In genomic region chr10:66202101-66202500, GRCh38 we compare ENCODE assay signal across 28 cellular contexts.
"Had no signal": no experiment of that assay in that cellular context is flagged by ENCODE, and none has a peak within 500 bp of the region (broad histone marks: within the 10 kb centered on the region; RNA-seq: fewer than 3 reads in every experiment).

No MANE protein-coding gene starts in this region.

- H3K9me3 ChIP-seq: Peyer's patch, SJSA1, SK-N-SH had no signal

- H3K9me2 ChIP-seq: SK-N-SH had no signal

- H3K36me3 ChIP-seq: Peyer's patch, SJSA1 had no signal

- H3K27me3 ChIP-seq: Peyer's patch, SJSA1 had no signal

- H3K4me3 ChIP-seq: Peyer's patch, SJSA1 had no signal

- H3K27ac ChIP-seq: Peyer's patch, SJSA1 had no signal

- H3K4me2 ChIP-seq: SK-N-SH had no signal

- H3K4me1 ChIP-seq: Peyer's patch, SJSA1 had no signal

- H3K9ac ChIP-seq: SK-N-SH had no signal

- DNase-seq: MM.1S, MV-4-11, NCI-H1092, NCI-H1105, NCI-H1417 treated with DMSO at 0.1 percent for 48 hours, NCI-H1436 treated with DMSO at 0.1 percent for 48 hours, NCI-H1694 treated with DMSO at 0.1 percent for 48 hours, NCI-H187 treated with DMSO at 0.1 percent for 48 hours, NCI-H2029, NCI-H2081, NCI-H2107, NCI-H2171, NCI-H226, NCI-H446 treated with DMSO at 0.1 percent for 48 hours, NCI-H510A, NCI-H524, NCI-H526, NCI-H69, NCI-H748 treated with DMSO at 0.1 percent for 48 hours, NCI-H82, Peyer's patch, Right ventricle myocardium superior, RPMI8226, SHP77 treated with DMSO at 0.1 percent for 48 hours, SK-N-SH, SW 1271, T-helper 1 cell had no signal
